ENCODE assay signal across 8 cellular contexts in genomic region chr17:68205251-68205807, GRCh38. TPM values are rescaled to one million over a fixed set of nuclear protein-coding genes. Genes with fewer than 3 reads are reported as not detected.
DNase-seq lines count a peak whose midpoint lies in the region; ATAC-seq and TF ChIP-seq lines count a peak whose summit lies in the region.

No MANE protein-coding gene starts in this region.

- H3K4me2 ChIP-seq in mesenchymal stem cell (ENCODE audit: low read length, poor library complexity, severe bottlenecking): peak overlapping the region; percentile 96

- H3K4me3 ChIP-seq in mesenchymal stem cell (ENCODE audit: insufficient read depth in 1 of 2, low read depth in 1 of 2, low read length in 2 of 2): peak overlapping the region; percentile 85 to 88

- peak overlapping the region; percentile 77 for H4K8ac ChIP-seq in mesenchymal stem cell (ENCODE audit: low read length)

- H2BK5ac ChIP-seq in mesenchymal stem cell (ENCODE audit: low read depth, low read length, poor library complexity, severe bottlenecking): no peak overlapping the region

- peaks cover 5% of the 10 kb centered on the region for H3K27me3 Mint-ChIP-seq in CD4-positive, alpha-beta T cell
- peaks cover 7% of the 10 kb centered on the region for H3K27me3 Mint-ChIP-seq in activated CD8-positive, alpha-beta T cell treated with anti-CD3 and anti-CD28 coated beads for 36 hours

- intact Hi-C loops in CD4-positive, alpha-beta T cell (cut with DNase I, micrococcal nuclease): loop anchor here (1.0 to 10.0 kb wide), 5 partner anchors 41 to 259 kb away; partner anchors contain the start of gene AMZ2 (in 1 of the 2)
- intact Hi-C loops in activated CD8-positive, alpha-beta T cell treated with anti-CD3 and anti-CD28 coated beads for 36 hours (cut with micrococcal nuclease): loop anchor here (5.0 kb wide), 1 partner anchor 42 kb away; the partner anchor contains the start of gene AMZ2

- H3K9me3 ChIP-seq in CD4-positive, alpha-beta T cell (ENCODE audit: control insufficient read depth, low read length): no peaks in the 10 kb centered on the region
- no peaks in the 10 kb centered on the region for H3K9me3 ChIP-seq in mesenchymal stem cell (ENCODE audit: control insufficient read depth, low read length)

- H2BK15ac ChIP-seq in mesenchymal stem cell (ENCODE audit: low read depth, poor library complexity, severe bottlenecking): peak overlapping the region; percentile 83

- H2AFZ ChIP-seq in mesenchymal stem cell (ENCODE audit: low read depth, low read length): peak overlapping the region; percentile 95

- H3K27ac ChIP-seq in CD4-positive, alpha-beta T cell (ENCODE audit: low read depth, low read length): peak overlapping the region; percentile 76
- H3K27ac ChIP-seq in mesenchymal stem cell (ENCODE audit: low read length, poor library complexity, severe bottlenecking): no peak overlapping the region

- peaks cover 7% of the 10 kb centered on the region for H3K79me1 ChIP-seq in mesenchymal stem cell (replicated peaks; ENCODE audit: low read length, poor library complexity, severe bottlenecking)

- no peak overlapping the region for H2AK5ac ChIP-seq in mesenchymal stem cell (ENCODE audit: low read length, severe bottlenecking)

- POLR2A ChIA-PET in CD4-positive, alpha-beta T cell (lab: Charles Lee): interaction anchor here (0.7 to 3.7 kb wide), 14 partner anchors 8 to 764 kb away, joined by 3 to 73 read pairs (median 5); partner anchors contain the start of genes AMZ2, ARSG, SLC16A6 and WIPI1
- POLR2A ChIA-PET in activated CD8-positive, alpha-beta T cell treated with anti-CD3 and anti-CD28 coated beads for 36 hours (lab: Charles Lee): interaction anchor here (0.7 to 2.8 kb wide), 11 partner anchors 8 to 169 kb away, joined by 3 to 27 read pairs (median 4); partner anchors contain the start of gene AMZ2

- peak; percentile 82 to 94 (median 90) for DNase-seq in CD4-positive, alpha-beta T cell
- peak; percentile 94 for DNase-seq in NCI-H69 (lab: John Stamatoyannopoulos, UW)
- peak; percentile 95 for DNase-seq in activated CD8-positive, alpha-beta T cell treated with anti-CD3 and anti-CD28 coated beads for 36 hours
- DNase-seq in effector CD8-positive, alpha-beta T cell (lab: John Stamatoyannopoulos, UW): peak; percentile 85
- peak; percentile 89 for DNase-seq in mesenchymal stem cell
- peak; percentile 85 for DNase-seq in stimulated activated CD8-positive, alpha-beta memory T cell treated with anti-CD3 and anti-CD28 coated beads, Interleukin-12 subunit alpha, Interleukin-12 subunit beta, amount 100 ng/mL, for 4 hours (ENCODE audit: low read depth)

- H3K4me3 Mint-ChIP-seq in CD4-positive, alpha-beta T cell: peak overlapping the region; percentile 94
- peak overlapping the region; percentile 87 for H3K4me3 Mint-ChIP-seq in activated CD8-positive, alpha-beta T cell treated with anti-CD3 and anti-CD28 coated beads for 36 hours

- peak overlapping the region; percentile 86 for H2BK120ac ChIP-seq in mesenchymal stem cell (ENCODE audit: low read depth, low read length)

- TF ChIP-seq CTCF in CD4-positive, alpha-beta T cell (IDR thresholded peaks at IDR 0.05): peak; percentile 87
- TF ChIP-seq CTCF in activated CD8-positive, alpha-beta T cell treated with anti-CD3 and anti-CD28 coated beads for 36 hours (IDR thresholded peaks at IDR 0.05): peak; percentile 88

- H3K23ac ChIP-seq in mesenchymal stem cell (ENCODE audit: low read length in 2 of 2): peak overlapping the region in 1 of 2 experiments; percentile 93

- WGBS in mesenchymal stem cell: under 1% methylated on average over 52 of the region's 71 CpGs

- H3K14ac ChIP-seq in mesenchymal stem cell (ENCODE audit: low read length in 2 of 2): peak overlapping the region in 1 of 2 experiments; percentile 91

- peak overlapping the region; percentile 93 for H3K9ac ChIP-seq in mesenchymal stem cell (ENCODE audit: low read length)

- H3K4me1 ChIP-seq in mesenchymal stem cell (ENCODE audit: control insufficient read depth, insufficient read depth, low read depth, low read length): peaks cover 11% of the 10 kb centered on the region

- peak overlapping the region; percentile 70 to 96 for H3K4ac ChIP-seq in mesenchymal stem cell (ENCODE audit: low read depth in 1 of 2, low read length in 2 of 2)

- CTCF ChIA-PET in CD4-positive, alpha-beta T cell (lab: Charles Lee): interaction anchor here (0.6 to 3.2 kb wide), 12 partner anchors 23 to 262 kb away, joined by 3 to 27 read pairs (median 4); partner anchors contain the start of gene AMZ2
- CTCF ChIA-PET in activated CD8-positive, alpha-beta T cell treated with anti-CD3 and anti-CD28 coated beads for 36 hours (lab: Charles Lee): interaction anchor here (0.6 to 5.0 kb wide), 19 partner anchors 9 to 262 kb away, joined by 3 to 33 read pairs (median 6); partner anchors contain the start of genes AMZ2 and WIPI1

- peak overlapping the region; percentile 97 to 98 for H3K18ac ChIP-seq in mesenchymal stem cell (ENCODE audit: low read depth in 1 of 2, low read length in 2 of 2)

- H3K9me3 Mint-ChIP-seq in CD4-positive, alpha-beta T cell: no peaks in the 10 kb centered on the region
- no peaks in the 10 kb centered on the region for H3K9me3 Mint-ChIP-seq in activated CD8-positive, alpha-beta T cell treated with anti-CD3 and anti-CD28 coated beads for 36 hours

- peak; percentile 73 for ATAC-seq in CD4-positive, alpha-beta T cell (ENCODE audit: poor library complexity)
- ATAC-seq in GM19351 (IDR thresholded peaks at IDR 0.05; ENCODE audit: unreplicated experiment): peak; percentile 83
- ATAC-seq in HG03520 (IDR thresholded peaks at IDR 0.05; ENCODE audit: unreplicated experiment): peak; percentile 80
- peak; percentile 78 for ATAC-seq in activated CD8-positive, alpha-beta T cell treated with anti-CD3 and anti-CD28 coated beads for 36 hours

- no peaks in the 10 kb centered on the region for H3K27me3 ChIP-seq in CD4-positive, alpha-beta T cell (ENCODE audit: control insufficient read depth, insufficient read depth, low read length)
- H3K27me3 ChIP-seq in mesenchymal stem cell (ENCODE audit: control insufficient read depth in 1 of 2, insufficient read depth in 1 of 2, low read length in 2 of 2): peaks cover 3 to 7% of the 10 kb centered on the region in 2 experiments

- H4K91ac ChIP-seq in mesenchymal stem cell (ENCODE audit: low read length): peak overlapping the region; percentile 95

- peak overlapping the region in 1 of 2 experiments; percentile 78 for H2BK12ac ChIP-seq in mesenchymal stem cell (ENCODE audit: low read length in 2 of 2)

- peak overlapping the region; percentile 84 for H3K27ac Mint-ChIP-seq in CD4-positive, alpha-beta T cell
- H3K27ac Mint-ChIP-seq in activated CD8-positive, alpha-beta T cell treated with anti-CD3 and anti-CD28 coated beads for 36 hours: peak overlapping the region; percentile 88

- peaks cover 36% of the 10 kb centered on the region for H3K4me1 Mint-ChIP-seq in CD4-positive, alpha-beta T cell (ENCODE audit: low read depth)
- H3K4me1 Mint-ChIP-seq in activated CD8-positive, alpha-beta T cell treated with anti-CD3 and anti-CD28 coated beads for 36 hours (ENCODE audit: low read depth): peaks cover 24% of the 10 kb centered on the region

- peaks cover 0 to 10% of the 10 kb centered on the region in 2 experiments for H3K36me3 ChIP-seq in mesenchymal stem cell (ENCODE audit: control insufficient read depth in 1 of 2, insufficient read depth in 2 of 2, low read depth in 1 of 2, low read length in 2 of 2)

- H3K36me3 Mint-ChIP-seq in CD4-positive, alpha-beta T cell (ENCODE audit: low read depth): peaks cover 29% of the 10 kb centered on the region
- peaks cover 8% of the 10 kb centered on the region for H3K36me3 Mint-ChIP-seq in activated CD8-positive, alpha-beta T cell treated with anti-CD3 and anti-CD28 coated beads for 36 hours (ENCODE audit: low read depth)

RNA-seq across cellular contexts. Expression of gene AMZ2, which starts 42.5 kb away (rescaled TPM):
- total RNA-seq in CD4-positive, alpha-beta T cell: 10 to 100 TPM; 63.0 to 64.9 TPM
- total RNA-seq in activated CD8-positive, alpha-beta T cell treated with anti-CD3 and anti-CD28 coated beads for 36 hours: 100 to 1,000 TPM; 132 to 141 TPM
- polyA plus RNA-seq in mesenchymal stem cell (2013, experiment 1 of 2): 106 TPM
- polyA plus RNA-seq in mesenchymal stem cell (2013, experiment 2 of 2): 97.9 TPM
